In the genomic region with DNA sequence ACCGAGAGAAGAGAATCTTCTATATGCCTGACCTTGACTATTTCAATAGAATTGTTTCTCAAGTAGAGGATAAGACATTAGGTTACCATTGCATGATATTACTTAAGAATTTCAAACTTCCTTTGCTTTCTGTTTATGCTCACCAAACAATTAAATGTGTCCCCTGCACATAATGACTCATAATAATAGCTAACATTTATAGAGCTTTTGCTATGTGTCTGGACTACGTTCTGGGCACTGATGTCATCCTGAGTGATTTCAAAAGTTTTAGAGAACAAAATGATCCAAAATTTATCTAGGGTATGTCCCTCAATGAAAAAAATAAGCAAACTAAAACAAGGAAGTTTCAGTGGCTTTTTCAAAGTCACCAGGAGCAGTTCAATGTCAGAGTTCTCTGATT, we compare ENCODE assay signal across 27 cellular contexts. TPM values are rescaled to one million over a fixed set of nuclear protein-coding genes. Genes with fewer than 3 reads are reported as not detected.
DNase-seq lines count a peak whose midpoint lies in the region; ATAC-seq and TF ChIP-seq lines count a peak whose summit lies in the region.
"Had no signal": no experiment of that assay in that cellular context is flagged by ENCODE, and none has a peak within 500 bp of the region (broad histone marks: within the 10 kb centered on the region; RNA-seq: fewer than 3 reads in every experiment).

No MANE protein-coding gene starts in this region.

- no peak overlapping the region for H3K4me3 Mint-ChIP-seq in progenitor cell of endocrine pancreas (ENCODE audit: low read depth)
- no peak overlapping the region for H3K4me3 Mint-ChIP-seq in stimulated activated naive B cell treated with anti-CD40 and anti-IgM and Interleukin-4, amounts not matched to agents 10 μg/mL and 1 μg/mL and 100 μg/mL, for 72 hours
- H3K4me3 Mint-ChIP-seq: activated CD8-positive, alpha-beta T cell treated with anti-CD3 and anti-CD28 coated beads for 36 hours; activated T-cell treated with anti-CD3 and anti-CD28 coated beads, Interleukin-2, amount 50 U/mL, for 24 hours; CD8-positive, alpha-beta memory T cell; H9; neural crest cell had no signal

- H3K27me3 ChIP-seq in body of pancreas (no peaks in the 10 kb centered on the region), A673 (replicated peaks; ENCODE audit: insufficient read depth, low read depth, low read length, poor library complexity) (no peaks in the 10 kb centered on the region)
- H3K27me3 ChIP-seq: suprapubic skin, vagina had no signal

- WGBS in body of pancreas, 2 donors = 57 to 61% methylated on average over 2 of the region's 2 CpGs

- H3K27me3 Mint-ChIP-seq in progenitor cell of endocrine pancreas = no peaks in the 10 kb centered on the region
- no peaks in the 10 kb centered on the region for H3K27me3 Mint-ChIP-seq in stimulated activated naive B cell treated with anti-CD40 and anti-IgM and Interleukin-4, amounts not matched to agents 10 μg/mL and 1 μg/mL and 100 μg/mL, for 72 hours
- H3K27me3 Mint-ChIP-seq: activated CD8-positive, alpha-beta T cell treated with anti-CD3 and anti-CD28 coated beads for 36 hours; activated T-cell treated with anti-CD3 and anti-CD28 coated beads, Interleukin-2, amount 50 U/mL, for 24 hours; CD8-positive, alpha-beta memory T cell had no signal

- no peak for TF ChIP-seq POLR2A in body of pancreas (IDR thresholded peaks at IDR 0.05)

- intact Hi-C loops in body of pancreas (cut with DNase I) (no loop called here), mucosa of descending colon (cut with DNase I, micrococcal nuclease) (no loop called here), A673 (cut with micrococcal nuclease; ENCODE audit: unreplicated experiment) (no loop called here)

- no peaks in the 10 kb centered on the region for H3K4me1 Mint-ChIP-seq in progenitor cell of endocrine pancreas (ENCODE audit: low read depth)
- H3K4me1 Mint-ChIP-seq in stimulated activated naive B cell treated with anti-CD40 and anti-IgM and Interleukin-4, amounts not matched to agents 10 μg/mL and 1 μg/mL and 100 μg/mL, for 72 hours = no peaks in the 10 kb centered on the region
- H3K4me1 Mint-ChIP-seq: CD8-positive, alpha-beta memory T cell; neural crest cell had no signal

- no peaks in the 10 kb centered on the region for H3K4me1 ChIP-seq in body of pancreas
- H3K4me1 ChIP-seq in mucosa of descending colon (ENCODE audit: low read depth) = no peaks in the 10 kb centered on the region
- no peaks in the 10 kb centered on the region for H3K4me1 ChIP-seq in A673 (ENCODE audit: insufficient read depth, low read length, poor library complexity, severe bottlenecking)
- H3K4me1 ChIP-seq: prostate gland, suprapubic skin, vagina had no signal

- H3K9me3 ChIP-seq in body of pancreas = no peaks in the 10 kb centered on the region
- H3K9me3 ChIP-seq in mucosa of descending colon = no peaks in the 10 kb centered on the region
- H3K9me3 ChIP-seq in A673 (ENCODE audit: low read depth, low read length, poor library complexity, severe bottlenecking) = no peaks in the 10 kb centered on the region
- H3K9me3 ChIP-seq: prostate gland, suprapubic skin, vagina had no signal

- POLR2A ChIA-PET in A673 (lab: Charles Lee; ENCODE audit: low non-redundant PET) = no interaction called here

- DNase-seq in AG10803 (ENCODE audit: low read depth) (peak; percentile 0), HCEC 1CT (peak; percentile 6), body of pancreas (no peak), mucosa of descending colon (no peak), kidney glomerular epithelial cell (lab: John Stamatoyannopoulos, UW) (no peak), progenitor cell of endocrine pancreas (ENCODE audit: low spot score, unreplicated experiment) (no peak), A673 (ENCODE audit: low spot score) (no peak)
- no peak for DNase-seq in stimulated activated naive B cell treated with anti-CD40 and anti-IgM and Interleukin-4, amounts not matched to agents 10 μg/mL and 1 μg/mL and 100 μg/mL, for 72 hours
- DNase-seq: activated CD8-positive, alpha-beta T cell treated with anti-CD3 and anti-CD28 coated beads for 36 hours; activated naive CD4-positive, alpha-beta T cell treated with anti-CD3 and anti-CD28 coated beads, Interleukin-2, amount 50 U/mL, for 16 hours; activated T-cell treated with anti-CD3 and anti-CD28 coated beads, Interleukin-2, amount 50 U/mL, for 24 hours; CD8-positive, alpha-beta memory T cell; cortex of kidney; H9; left cardiac atrium; MM.1S; NCI-H1694 treated with DMSO at 0.1 percent for 48 hours; NCI-H226; NCI-H82; stimulated activated CD4-positive, alpha-beta T cell treated with anti-CD3 and anti-CD28 coated beads, Interleukin-12 subunit alpha, Interleukin-12 subunit beta, amount 100 ng/mL, for 4 hours; T1000 had no signal

- no peaks in the 10 kb centered on the region for H3K9me3 Mint-ChIP-seq in progenitor cell of endocrine pancreas (ENCODE audit: low read depth)
- no peaks in the 10 kb centered on the region for H3K9me3 Mint-ChIP-seq in stimulated activated naive B cell treated with anti-CD40 and anti-IgM and Interleukin-4, amounts not matched to agents 10 μg/mL and 1 μg/mL and 100 μg/mL, for 72 hours
- H3K9me3 Mint-ChIP-seq: H9 had no signal

- H3K27ac Mint-ChIP-seq in progenitor cell of endocrine pancreas = no peak overlapping the region
- no peak overlapping the region for H3K27ac Mint-ChIP-seq in stimulated activated naive B cell treated with anti-CD40 and anti-IgM and Interleukin-4, amounts not matched to agents 10 μg/mL and 1 μg/mL and 100 μg/mL, for 72 hours
- H3K27ac Mint-ChIP-seq: activated CD8-positive, alpha-beta T cell treated with anti-CD3 and anti-CD28 coated beads for 36 hours; activated T-cell treated with anti-CD3 and anti-CD28 coated beads, Interleukin-2, amount 50 U/mL, for 24 hours; CD8-positive, alpha-beta memory T cell; H9 had no signal

- CTCF ChIA-PET in A673 (lab: Charles Lee) = no interaction called here

- no peak for TF ChIP-seq CTCF in AG10803 (conservative IDR thresholded peaks at IDR 0.05; ENCODE audit: low read length)
- TF ChIP-seq CTCF in body of pancreas (IDR thresholded peaks at IDR 0.05) = no peak
- no peak for TF ChIP-seq CTCF in mucosa of descending colon (IDR thresholded peaks at IDR 0.05)
- TF ChIP-seq CTCF in progenitor cell of endocrine pancreas (IDR thresholded peaks at IDR 0.05; ENCODE audit: unreplicated experiment) = no peak
- no peak for TF ChIP-seq CTCF in A673 (conservative IDR thresholded peaks at IDR 0.05; ENCODE audit: low read depth, low read length)

- H3K4me3 ChIP-seq in AG10803 (ENCODE audit: low read length) (no peak overlapping the region), body of pancreas (no peak overlapping the region), mucosa of descending colon (no peak overlapping the region), A673 (ENCODE audit: low read depth, low read length, poor library complexity, severe bottlenecking) (no peak overlapping the region)
- H3K4me3 ChIP-seq: prostate gland, suprapubic skin, vagina had no signal

- BruUV-seq in A673 (replicated peaks; lab: Mats Ljungman, UMichigan) = no TSS peak

- no peaks in the 10 kb centered on the region for H3K36me3 ChIP-seq in body of pancreas (replicated peaks in 1 of 2; ENCODE audit: insufficient read depth in 1 of 2, low read depth in 2 of 2)
- H3K36me3 ChIP-seq in mucosa of descending colon (ENCODE audit: low read depth) = no peaks in the 10 kb centered on the region
- H3K36me3 ChIP-seq in A673 (ENCODE audit: insufficient read depth, low read length, poor library complexity, severe bottlenecking) = no peaks in the 10 kb centered on the region
- H3K36me3 ChIP-seq: prostate gland, suprapubic skin, vagina had no signal

- ATAC-seq in body of pancreas = peak; percentile 35
- ATAC-seq in mucosa of descending colon = peak; percentile 27
- ATAC-seq in stimulated activated naive B cell treated with anti-CD40 and anti-IgM and Interleukin-4, amounts not matched to agents 10 μg/mL and 1 μg/mL and 100 μg/mL, for 72 hours (replicated peaks) = no peak
- ATAC-seq: activated CD8-positive, alpha-beta T cell treated with anti-CD3 and anti-CD28 coated beads for 36 hours; Panc1 had no signal

- H3K27ac ChIP-seq in body of pancreas = no peak overlapping the region
- H3K27ac ChIP-seq in A673 (ENCODE audit: low read depth, low read length, poor library complexity, severe bottlenecking) = no peak overlapping the region
- H3K27ac ChIP-seq: prostate gland, suprapubic skin, vagina had no signal

- no peaks in the 10 kb centered on the region for H3K36me3 Mint-ChIP-seq in progenitor cell of endocrine pancreas (ENCODE audit: insufficient read depth)
- no peaks in the 10 kb centered on the region for H3K36me3 Mint-ChIP-seq in stimulated activated naive B cell treated with anti-CD40 and anti-IgM and Interleukin-4, amounts not matched to agents 10 μg/mL and 1 μg/mL and 100 μg/mL, for 72 hours
- H3K36me3 Mint-ChIP-seq: CD8-positive, alpha-beta memory T cell had no signal

RNA-seq across cellular contexts. Expression of a gene that starts 38.8 kb away (rescaled TPM):
- not detected for total RNA-seq in body of pancreas
- total RNA-seq in mucosa of descending colon = not detected
- total RNA-seq in progenitor cell of endocrine pancreas = not detected in 2 replicates
- total RNA-seq in A673 (2021) = not detected in 2 replicates
- total RNA-seq: activated CD8-positive, alpha-beta T cell treated with anti-CD3 and anti-CD28 coated beads for 36 hours; CD8-positive, alpha-beta memory T cell; Daoy; H9; left cardiac atrium; neural crest cell; prostate gland; suprapubic skin; vagina had no signal

Comparison
In these comparisons a context has a peak if more than half of its experiments do, and no peak if none do; other contexts are left out.
1. DNase-seq: peak in AG10803 (single experiment) and HCEC 1CT (single experiment); none in body of pancreas (0 of 4), mucosa of descending colon (0 of 3), kidney glomerular epithelial cell (single experiment), progenitor cell of endocrine pancreas (single experiment), stimulated activated naive B cell treated with anti-CD40 and anti-IgM and Interleukin-4, amounts not matched to agents 10 μg/mL and 1 μg/mL and 100 μg/mL, for 72 hours (single experiment) and A673 (single experiment).
2. ATAC-seq: peak in body of pancreas (single experiment) and mucosa of descending colon (single experiment); none in stimulated activated naive B cell treated with anti-CD40 and anti-IgM and Interleukin-4, amounts not matched to agents 10 μg/mL and 1 μg/mL and 100 μg/mL, for 72 hours (0 of 2).